20 cellular contexts compared by ENCODE assay signal in the genomic region with DNA sequence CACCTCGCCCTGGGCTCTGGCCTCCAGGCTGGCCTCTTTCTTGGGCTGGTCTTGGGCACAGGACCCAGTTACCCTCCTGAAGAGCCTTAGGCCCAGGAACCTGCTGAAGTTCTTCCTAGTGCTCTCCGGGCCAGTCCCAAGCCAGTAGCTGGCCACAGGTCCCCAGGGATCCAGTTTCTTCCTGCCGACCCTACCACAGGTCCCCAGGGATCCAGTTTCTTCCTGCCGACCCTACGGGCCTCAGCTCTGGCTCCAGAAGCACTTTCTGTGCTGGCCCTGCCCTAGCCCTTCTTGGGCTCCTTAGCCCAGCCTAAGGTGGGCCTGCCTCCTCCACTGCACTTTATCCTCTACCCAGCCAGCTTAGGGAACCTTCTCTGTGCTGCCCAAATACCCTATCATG. TPM values are rescaled to one million over a fixed set of nuclear protein-coding genes. Genes with fewer than 3 reads are reported as not detected.
DNase-seq lines count a peak whose midpoint lies in the region; ATAC-seq and TF ChIP-seq lines count a peak whose summit lies in the region.
"Had no signal": no experiment of that assay in that cellular context is flagged by ENCODE, and none has a peak within 500 bp of the region (broad histone marks: within the 10 kb centered on the region; RNA-seq: fewer than 3 reads in every experiment).

No MANE protein-coding gene starts in this region.

- H2AFZ ChIP-seq in Loucy (ENCODE audit: low read length) = no peak overlapping the region

- no peak for ATAC-seq in stimulated activated effector memory CD8-positive, alpha-beta T cell treated with anti-CD3 and anti-CD28 coated beads, Interleukin-12 subunit alpha, Interleukin-12 subunit beta, amount 100 ng/mL, for 72 hours
- ATAC-seq in body of pancreas = no peak

- no peaks in the 10 kb centered on the region for H3K79me2 ChIP-seq in Loucy (ENCODE audit: insufficient read depth, low read length)

- H3K4me1 Mint-ChIP-seq in endothelial cell (ENCODE audit: unreplicated experiment) (no peaks in the 10 kb centered on the region), glutamatergic neuron (ENCODE audit: low read depth, unreplicated experiment) (peaks cover 3% of the 10 kb centered on the region), chondrocyte (ENCODE audit: low read depth) (no peaks in the 10 kb centered on the region)
- H3K4me1 Mint-ChIP-seq in stimulated activated effector memory CD8-positive, alpha-beta T cell treated with anti-CD3 and anti-CD28 coated beads, Interleukin-12 subunit alpha, Interleukin-12 subunit beta, amount 100 ng/mL, for 72 hours = peaks cover 8% of the 10 kb centered on the region
- H3K4me1 Mint-ChIP-seq: CD14-positive monocyte; CD8-positive, alpha-beta memory T cell had no signal

- peaks cover 21 to 90% (median 72%) of the 10 kb centered on the region in 10 experiments for H3K4me1 ChIP-seq in BLaER1 treated with 17β-estradiol and CSF1 and Interleukin-3, amounts not matched to agents 10 nM and 100 nM
- H3K4me1 ChIP-seq in Loucy (ENCODE audit: insufficient read depth, low read length, poor library complexity, severe bottlenecking) = peaks cover 6% of the 10 kb centered on the region
- H3K4me1 ChIP-seq in body of pancreas = no peaks in the 10 kb centered on the region

- peak overlapping the region in 10 of 11 experiments; percentile 62 to 86 (median 77); a peak in 20 of 22 replicates for H3K27ac ChIP-seq in BLaER1 treated with 17β-estradiol and CSF1 and Interleukin-3, amounts not matched to agents 10 nM and 100 nM
- H3K27ac ChIP-seq in body of pancreas = no peak overlapping the region

- H3K36me3 Mint-ChIP-seq in endothelial cell (ENCODE audit: low read depth, unreplicated experiment) (no peaks in the 10 kb centered on the region), glutamatergic neuron (ENCODE audit: unreplicated experiment) (no peaks in the 10 kb centered on the region), chondrocyte (ENCODE audit: low read depth) (no peaks in the 10 kb centered on the region)
- no peaks in the 10 kb centered on the region for H3K36me3 Mint-ChIP-seq in stimulated activated effector memory CD8-positive, alpha-beta T cell treated with anti-CD3 and anti-CD28 coated beads, Interleukin-12 subunit alpha, Interleukin-12 subunit beta, amount 100 ng/mL, for 72 hours
- H3K36me3 Mint-ChIP-seq: CD14-positive monocyte; CD8-positive, alpha-beta memory T cell had no signal

- H3K9ac ChIP-seq in BLaER1 treated with 17β-estradiol and CSF1 and Interleukin-3, amounts not matched to agents 10 nM and 100 nM = peak overlapping the region in 10 of 11 experiments; percentile 15 to 78 (median 66); a peak in 19 of 22 replicates
- H3K9ac ChIP-seq in Loucy (ENCODE audit: low read depth, low read length, poor library complexity, severe bottlenecking) = peak overlapping the region; percentile 27

- H3K9me3 ChIP-seq in BLaER1 treated with 17β-estradiol and CSF1 and Interleukin-3, amounts not matched to agents 10 nM and 100 nM (replicated peaks in 1 of 11) = no peaks in the 10 kb centered on the region
- no peaks in the 10 kb centered on the region for H3K9me3 ChIP-seq in Loucy (ENCODE audit: insufficient read depth, low read depth, low read length)
- no peaks in the 10 kb centered on the region for H3K9me3 ChIP-seq in body of pancreas

- H3K4me3 Mint-ChIP-seq in endothelial cell (ENCODE audit: unreplicated experiment) (peak overlapping the region; percentile 59), glutamatergic neuron (ENCODE audit: unreplicated experiment) (no peak overlapping the region), chondrocyte (ENCODE audit: unreplicated experiment) (no peak overlapping the region)
- H3K4me3 Mint-ChIP-seq in stimulated activated effector memory CD8-positive, alpha-beta T cell treated with anti-CD3 and anti-CD28 coated beads, Interleukin-12 subunit alpha, Interleukin-12 subunit beta, amount 100 ng/mL, for 72 hours = no peak overlapping the region
- H3K4me3 Mint-ChIP-seq: CD14-positive monocyte; CD8-positive, alpha-beta memory T cell had no signal

- H3K9me3 Mint-ChIP-seq in endothelial cell (ENCODE audit: unreplicated experiment) = no peaks in the 10 kb centered on the region
- no peaks in the 10 kb centered on the region for H3K9me3 Mint-ChIP-seq in stimulated activated effector memory CD8-positive, alpha-beta T cell treated with anti-CD3 and anti-CD28 coated beads, Interleukin-12 subunit alpha, Interleukin-12 subunit beta, amount 100 ng/mL, for 72 hours
- H3K9me3 Mint-ChIP-seq in glutamatergic neuron (ENCODE audit: unreplicated experiment) = peaks cover 4% of the 10 kb centered on the region
- H3K9me3 Mint-ChIP-seq in chondrocyte (ENCODE audit: low read depth) = no peaks in the 10 kb centered on the region
- H3K9me3 Mint-ChIP-seq: CD14-positive monocyte; CD8-positive, alpha-beta memory T cell had no signal

- no peaks in the 10 kb centered on the region for H3F3A ChIP-seq in Loucy (ENCODE audit: low read depth)

- WGBS in body of pancreas, 2 donors = 68 to 75% methylated on average over 4 to 5 of the region's 5 CpGs

- H3K4me2 ChIP-seq in BLaER1 treated with 17β-estradiol and CSF1 and Interleukin-3, amounts not matched to agents 10 nM and 100 nM = peak overlapping the region; percentile 66 to 99 (median 91)
- no peak overlapping the region for H3K4me2 ChIP-seq in Loucy (ENCODE audit: low read depth, low read length, poor library complexity, severe bottlenecking)

- H4K20me1 ChIP-seq in BLaER1 treated with 17β-estradiol and CSF1 and Interleukin-3, amounts not matched to agents 10 nM and 100 nM = no peaks in the 10 kb centered on the region; a peak in 1 of 22 replicates
- H4K20me1 ChIP-seq in Loucy (ENCODE audit: insufficient read depth, low read length, poor library complexity, severe bottlenecking) = no peaks in the 10 kb centered on the region

- peak overlapping the region in 7 of 10 experiments; percentile 21 to 51 (median 39); a peak in 13 of 20 replicates for H3K4me3 ChIP-seq in BLaER1 treated with 17β-estradiol and CSF1 and Interleukin-3, amounts not matched to agents 10 nM and 100 nM
- no peak overlapping the region for H3K4me3 ChIP-seq in Loucy (ENCODE audit: low read length, poor library complexity, severe bottlenecking)
- no peak overlapping the region for H3K4me3 ChIP-seq in body of pancreas

- H3K27me3 Mint-ChIP-seq in endothelial cell (ENCODE audit: unreplicated experiment) (peaks cover 15% of the 10 kb centered on the region), glutamatergic neuron (ENCODE audit: unreplicated experiment) (peaks cover 11% of the 10 kb centered on the region), chondrocyte (ENCODE audit: low read depth) (peaks cover 9% of the 10 kb centered on the region)

- H3K36me3 ChIP-seq in BLaER1 treated with 17β-estradiol and CSF1 and Interleukin-3, amounts not matched to agents 10 nM and 100 nM = no peaks in the 10 kb centered on the region
- no peaks in the 10 kb centered on the region for H3K36me3 ChIP-seq in Loucy (ENCODE audit: insufficient read depth, low read length)
- no peaks in the 10 kb centered on the region for H3K36me3 ChIP-seq in body of pancreas (replicated peaks in 1 of 2; ENCODE audit: insufficient read depth in 1 of 2, low read depth in 2 of 2)

- no peaks in the 10 kb centered on the region for H3K9me2 ChIP-seq in Loucy (replicated peaks; ENCODE audit: low read depth, low read length)

- intact Hi-C loops in body of pancreas (cut with DNase I) (no loop called here), posterior vena cava (cut with DNase I) (no loop called here)

- H3K27ac Mint-ChIP-seq in endothelial cell (ENCODE audit: unreplicated experiment) = no peak overlapping the region
- H3K27ac Mint-ChIP-seq in stimulated activated effector memory CD8-positive, alpha-beta T cell treated with anti-CD3 and anti-CD28 coated beads, Interleukin-12 subunit alpha, Interleukin-12 subunit beta, amount 100 ng/mL, for 72 hours = peak overlapping the region; percentile 35
- H3K27ac Mint-ChIP-seq in glutamatergic neuron (ENCODE audit: unreplicated experiment) = no peak overlapping the region
- no peak overlapping the region for H3K27ac Mint-ChIP-seq in chondrocyte (ENCODE audit: unreplicated experiment)

- no peaks in the 10 kb centered on the region for H3K27me3 ChIP-seq in BLaER1 treated with 17β-estradiol and CSF1 and Interleukin-3, amounts not matched to agents 10 nM and 100 nM
- no peaks in the 10 kb centered on the region for H3K27me3 ChIP-seq in Loucy (ENCODE audit: insufficient read depth, low read length, poor library complexity, severe bottlenecking)
- H3K27me3 ChIP-seq in body of pancreas = no peaks in the 10 kb centered on the region

- TF ChIP-seq CTCF in Loucy (conservative IDR thresholded peaks at IDR 0.05; ENCODE audit: low read length) (no peak), endothelial cell (IDR thresholded peaks at IDR 0.05; ENCODE audit: unreplicated experiment) (no peak), body of pancreas (IDR thresholded peaks at IDR 0.05) (no peak), glutamatergic neuron (IDR thresholded peaks at IDR 0.05; ENCODE audit: partially characterized antibody, unreplicated experiment) (no peak), chondrocyte (IDR thresholded peaks at IDR 0.05) (no peak)

- TF ChIP-seq POLR2A in body of pancreas (IDR thresholded peaks at IDR 0.05) = no peak

- DNase-seq in endothelial cell (ENCODE audit: low spot score) (no peak), body of pancreas (no peak), glutamatergic neuron (no peak), posterior vena cava (ENCODE audit: low spot score) (no peak), chondrocyte (ENCODE audit: low spot score) (no peak)
- DNase-seq in stimulated activated effector memory CD8-positive, alpha-beta T cell treated with anti-CD3 and anti-CD28 coated beads, Interleukin-12 subunit alpha, Interleukin-12 subunit beta, amount 100 ng/mL, for 72 hours (ENCODE audit: low spot score in 2 of 2) = no peak
- DNase-seq: AML-193; CD8-positive, alpha-beta memory T cell; DMS 273 treated with DMSO at 0.1 percent for 48 hours; DMS79 treated with DMSO at 0.1 percent for 48 hours; H7; MV-4-11; NCI-H1105 treated with DMSO at 0.1 percent for 48 hours; NCI-H2029; NCI-H446 treated with DMSO at 0.1 percent for 48 hours; NCI-H526; SHP77 treated with DMSO at 0.1 percent for 48 hours had no signal

RNA-seq across cellular contexts. Expression of a gene that starts 18.2 kb away (rescaled TPM):
- total RNA-seq in endothelial cell (ENCODE audit: unreplicated experiment) = 34.3 TPM
- total RNA-seq in body of pancreas = 10 to 100 TPM; 19.2 to 25.4 TPM
- total RNA-seq in glutamatergic neuron (ENCODE audit: unreplicated experiment) = 45.4 TPM
- 10 to 100 TPM; 11.7 to 13.4 TPM for total RNA-seq in posterior vena cava
- 14.4 to 22.3 TPM (median 18.8 TPM) in 3 replicates for total RNA-seq in chondrocyte

RNA-seq across cellular contexts. Expression of a gene that starts 19.4 kb away (rescaled TPM):
- total RNA-seq in endothelial cell (ENCODE audit: unreplicated experiment) (9.1 TPM), body of pancreas (1 to 10 TPM; 2.3 to 5.6 TPM), glutamatergic neuron (ENCODE audit: unreplicated experiment) (27.9 TPM), posterior vena cava (1 to 10 TPM in 1 of 2 donors, under 1 TPM in 1; 0.48 to 1.8 TPM), chondrocyte (5.5 to 9.5 TPM (median 5.7 TPM) in 3 replicates)

RNA-seq across cellular contexts. Expression of a gene that starts 23.8 kb away (rescaled TPM):
- total RNA-seq in endothelial cell (ENCODE audit: unreplicated experiment) = 30.9 TPM
- 10 to 100 TPM; 15.6 to 21.8 TPM for total RNA-seq in body of pancreas
- total RNA-seq in glutamatergic neuron (ENCODE audit: unreplicated experiment) = 20.4 TPM
- total RNA-seq in posterior vena cava = 10 to 100 TPM; 10.4 to 11.1 TPM
- total RNA-seq in chondrocyte = 15.0 to 19.3 TPM (median 16.8 TPM) in 3 replicates

RNA-seq across cellular contexts. Expression of a gene that starts 37.3 kb away (rescaled TPM):
- total RNA-seq in endothelial cell (ENCODE audit: unreplicated experiment) (32.5 TPM), body of pancreas (1 to 10 TPM; 2.6 to 3.0 TPM), glutamatergic neuron (ENCODE audit: unreplicated experiment) (104 TPM), posterior vena cava (1 to 10 TPM; 3.2 to 4.0 TPM), chondrocyte (5.4 to 13.7 TPM (median 13.2 TPM) in 3 replicates)

Comparison
In these comparisons a context has a peak if more than half of its experiments do, and no peak if none do; other contexts are left out.
1. H3K27ac ChIP-seq: peak in BLaER1 treated with 17β-estradiol and CSF1 and Interleukin-3, amounts not matched to agents 10 nM and 100 nM (10 of 11); none in body of pancreas (0 of 4).
2. H3K4me3 ChIP-seq: peak in BLaER1 treated with 17β-estradiol and CSF1 and Interleukin-3, amounts not matched to agents 10 nM and 100 nM (7 of 10); none in Loucy (single experiment) and body of pancreas (0 of 2).